1 cellular context compared by ENCODE assay signal in genomic region chr11:105609341-105609781, GRCh38.
TF ChIP-seq lines count a peak whose summit lies in the region.

No MANE protein-coding gene starts in this region.

TF ChIP-seq in HCT116, 20 proteins besides CTCF, POLR2A, EP300 and RAD21 (continued from another document):
- TF ChIP-seq YY1 (IDR thresholded peaks at IDR 0.05; ENCODE audit: extremely low read depth, insufficient replicate concordance, low read depth, low read length) (no peak), POLR2AphosphoS5 (IDR thresholded peaks at IDR 0.05; ENCODE audit: low read depth, low read length) (no peak), CBX3 (IDR thresholded peaks at IDR 0.05; ENCODE audit: low read depth) (no peak)
